ENCODE assay signal across 8 cellular contexts in the genomic region with DNA sequence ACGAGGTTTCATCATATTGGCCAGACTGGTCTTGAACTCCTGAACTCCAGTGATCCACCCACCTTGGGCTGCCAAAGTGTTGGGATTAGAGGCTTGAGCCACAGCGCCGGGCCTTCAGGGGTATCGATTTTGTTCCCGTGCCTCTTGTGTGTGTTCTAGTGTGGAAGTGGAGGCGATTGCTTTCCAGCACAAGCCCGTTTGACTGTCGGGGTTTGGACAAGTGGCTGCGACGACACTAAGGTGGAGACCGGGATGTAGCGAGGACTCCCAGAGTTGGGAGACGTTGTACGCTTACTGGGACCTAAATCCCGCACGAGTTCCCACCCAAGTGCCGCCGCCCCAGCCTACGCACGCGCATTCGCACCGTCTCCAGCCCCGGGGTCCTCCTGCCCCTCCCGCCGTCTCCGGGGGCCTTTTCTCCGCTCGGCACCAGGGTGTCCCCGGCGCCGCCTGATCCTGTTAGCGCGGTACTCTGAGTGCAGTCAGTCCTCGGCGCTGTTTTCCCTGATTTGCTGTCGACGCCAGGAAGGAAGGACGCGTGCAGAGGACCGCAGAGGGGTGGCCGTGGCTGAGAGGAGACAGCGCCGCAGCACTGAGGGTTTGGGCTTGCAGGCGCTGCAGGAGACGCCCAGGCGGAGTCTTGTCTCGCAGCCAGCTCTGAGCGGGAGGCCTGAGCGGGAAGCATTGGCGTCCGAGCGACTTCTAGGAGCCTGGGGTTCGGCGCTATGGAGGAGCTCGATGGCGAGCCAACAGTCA. TPM values are rescaled to one million over a fixed set of nuclear protein-coding genes. Genes with fewer than 3 reads are reported as not detected.
DNase-seq lines count a peak whose midpoint lies in the region; ATAC-seq, FAIRE-seq and TF ChIP-seq lines count a peak whose summit lies in the region.

A gene with protein sequence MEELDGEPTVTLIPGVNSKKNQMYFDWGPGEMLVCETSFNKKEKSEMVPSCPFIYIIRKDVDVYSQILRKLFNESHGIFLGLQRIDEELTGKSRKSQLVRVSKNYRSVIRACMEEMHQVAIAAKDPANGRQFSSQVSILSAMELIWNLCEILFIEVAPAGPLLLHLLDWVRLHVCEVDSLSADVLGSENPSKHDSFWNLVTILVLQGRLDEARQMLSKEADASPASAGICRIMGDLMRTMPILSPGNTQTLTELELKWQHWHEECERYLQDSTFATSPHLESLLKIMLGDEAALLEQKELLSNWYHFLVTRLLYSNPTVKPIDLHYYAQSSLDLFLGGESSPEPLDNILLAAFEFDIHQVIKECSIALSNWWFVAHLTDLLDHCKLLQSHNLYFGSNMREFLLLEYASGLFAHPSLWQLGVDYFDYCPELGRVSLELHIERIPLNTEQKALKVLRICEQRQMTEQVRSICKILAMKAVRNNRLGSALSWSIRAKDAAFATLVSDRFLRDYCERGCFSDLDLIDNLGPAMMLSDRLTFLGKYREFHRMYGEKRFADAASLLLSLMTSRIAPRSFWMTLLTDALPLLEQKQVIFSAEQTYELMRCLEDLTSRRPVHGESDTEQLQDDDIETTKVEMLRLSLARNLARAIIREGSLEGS (plus strand): TSS at position 643 of the 756 bp plus-strand sequence. CDS start 83 bp downstream, at position 726.

- TF ChIP-seq CTCF in pancreas (IDR thresholded peaks at IDR 0.05), result no peak
- TF ChIP-seq CTCF in thyroid gland (IDR thresholded peaks at IDR 0.05), result peak in 1 of 6 experiments; percentile 27

- TF ChIP-seq POLR2A in thyroid gland (IDR thresholded peaks at IDR 0.05), result peak in 1 of 2 donors; percentile 67

- H3K27ac ChIP-seq in pancreas (peak within 1 kb of the TSS; percentile 91 to 97 (median 93)), thyroid gland (peak within 1 kb of the TSS; percentile 90 to 94 (median 93))

- 0% methylated on average over 57 of the region's 57 CpGs for WGBS in pancreas, 2 donors
- WGBS in thyroid gland, 2 donors, result 0 to 2% methylated on average over 23 to 37 of the region's 57 CpGs

- H3K36me3 ChIP-seq in pancreas (peaks cover 0 to under 1% (median 0%) of the 10 kb centered on the region in 3 donors), thyroid gland (peaks cover under 1 to 11% of the 10 kb centered on the region in 2 donors)

- H3K9me3 ChIP-seq in pancreas, result no peaks in the 10 kb centered on the region
- no peaks in the 10 kb centered on the region for H3K9me3 ChIP-seq in thyroid gland

- H3K4me1 ChIP-seq in pancreas, result peaks cover 0 to 8% (median 0%) of the 10 kb centered on the region in 3 donors
- peaks cover 0 to 15% of the 10 kb centered on the region in 2 donors for H3K4me1 ChIP-seq in thyroid gland

- peak within 1 kb of the TSS; percentile 62 to 99 (median 84) for H3K4me3 ChIP-seq in pancreas
- peak within 1 kb of the TSS; percentile 33 to 89 (median 74) for H3K4me3 ChIP-seq in thyroid gland (replicated peaks in 1 of 3)

- H3K27me3 ChIP-seq in pancreas, result no peaks in the 10 kb centered on the region
- H3K27me3 ChIP-seq in thyroid gland, result no peaks in the 10 kb centered on the region

- no peak for FAIRE-seq in pancreas (lab: Jason Lieb, UNC)

- ATAC-seq in HG02610 (IDR thresholded peaks at IDR 0.05; ENCODE audit: unreplicated experiment) (peak; percentile 73), Right ventricle myocardium superior (ENCODE audit: poor library complexity) (peak; percentile 97), pancreas (peak; percentile 94 to 98 (median 96))

- DNase-seq in GF-D8 (lab: John Stamatoyannopoulos, UW) (peak; percentile 82), NCI-H1417 treated with DMSO at 0.1 percent for 48 hours (lab: John Stamatoyannopoulos, UW) (peak; percentile 76), SW 1271 (lab: John Stamatoyannopoulos, UW) (peak; percentile 86 to 93), Right ventricle myocardium superior (peak; percentile 96), pancreas (peak; percentile 92 to 97 (median 93)), thyroid gland (peak; percentile 92 to 93)
- peak; percentile 88 for DNase-seq in activated naive CD8-positive, alpha-beta T cell treated with anti-CD3 and anti-CD28 coated beads, Interleukin-2, amount 50 U/mL, for 16 hours (ENCODE audit: low read depth, low spot score)

- intact Hi-C loops in Right ventricle myocardium superior (cut with DNase I) (loop anchor here (10.0 kb wide), 1 partner anchor 90 kb away; no protein-coding TSS in a partner anchor), pancreas (cut with DNase I) (no loop called here), thyroid gland (cut with DNase I) (no loop called here)

RNA-seq across cellular contexts. Expression of the gene that starts here (rescaled TPM):
- total RNA-seq in Right ventricle myocardium superior (25.2 TPM), pancreas (10 to 100 TPM; 21.0 to 33.1 (median 23.0) TPM), thyroid gland (10 to 100 TPM; 24.7 to 31.7 (median 27.1) TPM)
- 100 to 1,000 TPM in 1 of 2 donors, 10 to 100 TPM in 1; 45.7 to 105 TPM for polyA plus RNA-seq in pancreas

Comparison
In these comparisons a context has a peak if more than half of its experiments do, and no peak if none do; other contexts are left out.
1. Peak in every context shown above with its lines: DNase-seq, ATAC-seq, H3K4me3 ChIP-seq and H3K27ac ChIP-seq.